Comparison of ENCODE assay signal across 21 cellular contexts in the genomic region with DNA sequence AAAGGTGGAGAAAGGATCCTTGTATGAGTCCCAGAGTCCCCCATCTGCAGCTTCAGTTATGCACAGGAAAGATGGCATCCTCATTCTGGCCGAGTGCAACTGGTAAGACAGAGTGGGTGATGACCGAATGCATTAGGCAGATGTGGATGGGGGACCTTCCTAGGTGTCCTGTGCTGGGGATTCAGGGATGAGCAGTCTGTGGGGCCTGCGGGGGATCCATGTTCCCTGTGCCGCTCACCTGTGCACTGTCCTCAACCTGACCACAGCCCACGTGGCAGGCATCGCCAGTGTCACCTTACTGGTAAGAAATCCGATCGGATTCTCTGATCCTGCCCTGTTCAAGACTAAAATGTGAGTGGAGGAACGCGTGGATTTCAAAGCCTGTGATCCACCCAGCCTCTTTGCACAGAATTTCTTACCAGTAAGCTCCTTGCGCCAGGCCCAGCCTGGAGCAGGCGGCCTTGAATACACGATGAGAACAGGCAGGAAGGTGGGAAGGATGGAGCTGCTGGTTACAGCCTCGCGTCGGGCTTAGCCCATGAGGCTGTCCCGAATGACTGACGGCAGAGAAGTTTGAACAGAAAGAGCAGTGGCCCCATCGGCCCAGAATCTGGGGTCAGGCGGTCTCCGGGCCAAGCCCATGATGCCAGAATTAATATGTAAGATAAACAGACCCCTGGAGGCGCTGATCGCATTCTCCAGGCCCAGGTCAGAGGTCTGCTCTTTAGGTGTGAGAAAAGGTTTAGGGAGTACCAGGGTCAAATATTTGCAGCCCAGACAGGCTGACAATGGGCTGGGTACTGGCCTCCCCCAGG. TPM values are rescaled to one million over a fixed set of nuclear protein-coding genes. Genes with fewer than 3 reads are reported as not detected.
DNase-seq lines count a peak whose midpoint lies in the region; ATAC-seq, FAIRE-seq and TF ChIP-seq lines count a peak whose summit lies in the region.
"Had no signal": no experiment of that assay in that cellular context is flagged by ENCODE, and none has a peak within 500 bp of the region (broad histone marks: within the 10 kb centered on the region; RNA-seq: fewer than 3 reads in every experiment).

No MANE protein-coding gene starts in this region.

- H3K79me2 ChIP-seq in GM23338 (replicated peaks; ENCODE audit: insufficient read depth) = no peaks in the 10 kb centered on the region
- no peaks in the 10 kb centered on the region for H3K79me2 ChIP-seq in smooth muscle cell (ENCODE audit: low read depth)

- FAIRE-seq in bronchial epithelial cell (lab: Jason Lieb, UNC) = peak; percentile 50
- FAIRE-seq: GM12891, GM18507, H54 had no signal

- H3K27me3 ChIP-seq in GM23338 (ENCODE audit: insufficient read depth) (no peaks in the 10 kb centered on the region), bronchial epithelial cell (ENCODE audit: control insufficient read depth, insufficient read depth, low read length) (no peaks in the 10 kb centered on the region), spleen (replicated peaks in 1 of 7) (peaks cover 0 to 42% (median 0%) of the 10 kb centered on the region in 7 donors), smooth muscle cell (ENCODE audit: low read depth) (peaks cover 5% of the 10 kb centered on the region)

- intact Hi-C loops in spleen (cut with DNase I; ENCODE audit: low total_unique reads) = no loop called here
- intact Hi-C loops in natural killer cell (cut with micrococcal nuclease) = no loop called here

- no peak for DNase-seq in GM23338 (ENCODE audit: low spot score)
- no peak for DNase-seq in bronchial epithelial cell (ENCODE audit: low read depth)
- DNase-seq in mesenteric fat pad (ENCODE audit: low spot score) = peak; percentile 81
- peak; percentile 59 for DNase-seq in spleen
- DNase-seq in natural killer cell = no peak
- no peak for DNase-seq in smooth muscle cell (lab: John Stamatoyannopoulos, UW; ENCODE audit: unreplicated experiment)
- DNase-seq: GF-D8, Kasumi-1, MM.1S, NCI-H1105 treated with DMSO at 0.1 percent for 48 hours, NCI-H187, NCI-H446 treated with DMSO at 0.1 percent for 48 hours, OCI-M1, RPMI8226 had no signal

- TF ChIP-seq CTCF in GM23338 (conservative IDR thresholded peaks at IDR 0.05; ENCODE audit: low read depth in 2 of 2) (no peak), bronchial epithelial cell (IDR thresholded peaks at IDR 0.05; ENCODE audit: insufficient read depth, low read length, severe bottlenecking) (no peak), spleen (IDR thresholded peaks at IDR 0.05 in 8 of 11, conservative IDR thresholded peaks at IDR 0.05 in 3 of 11) (no peak), natural killer cell (IDR thresholded peaks at IDR 0.05) (no peak), smooth muscle cell (IDR thresholded peaks at IDR 0.05; ENCODE audit: borderline replicate concordance, insufficient read depth, poor library complexity, severe bottlenecking) (no peak)

- H3K36me3 Mint-ChIP-seq in GM23338 (ENCODE audit: low read depth) = no peaks in the 10 kb centered on the region
- no peaks in the 10 kb centered on the region for H3K36me3 Mint-ChIP-seq in natural killer cell
- H3K36me3 Mint-ChIP-seq: IgD-negative memory B cell had no signal

- H3K27me3 Mint-ChIP-seq in GM23338 (ENCODE audit: insufficient read depth, low read depth, poor library complexity) (peaks cover 7% of the 10 kb centered on the region), natural killer cell (ENCODE audit: low read depth in 2 of 2) (peaks cover 0 to 3% of the 10 kb centered on the region in 2 donors)

- no peaks in the 10 kb centered on the region for H3K9me2 ChIP-seq in GM23338 (ENCODE audit: insufficient read depth)

- H3F3A ChIP-seq in GM23338 (replicated peaks; ENCODE audit: low read depth) = no peaks in the 10 kb centered on the region
- no peaks in the 10 kb centered on the region for H3F3A ChIP-seq in smooth muscle cell (ENCODE audit: low read depth)

- ATAC-seq in GM23338 (no peak), natural killer cell (no peak), GM18867 (IDR thresholded peaks at IDR 0.05; ENCODE audit: unreplicated experiment) (no peak)

- H3K9me3 ChIP-seq in spleen (peaks cover 0 to 3% (median under 1%) of the 10 kb centered on the region in 8 donors), smooth muscle cell (replicated peaks; ENCODE audit: low read depth) (no peaks in the 10 kb centered on the region)

- H3K4me1 Mint-ChIP-seq in GM23338 (peaks cover 6% of the 10 kb centered on the region), natural killer cell (no peaks in the 10 kb centered on the region)

- H3K9me3 Mint-ChIP-seq in GM23338 (no peaks in the 10 kb centered on the region), natural killer cell (no peaks in the 10 kb centered on the region)

- H3K4me1 ChIP-seq in GM23338 (ENCODE audit: insufficient read depth) = no peaks in the 10 kb centered on the region
- H3K4me1 ChIP-seq in spleen = no peaks in the 10 kb centered on the region
- H3K4me1 ChIP-seq in smooth muscle cell (ENCODE audit: low read depth) = no peaks in the 10 kb centered on the region

- H4K20me1 ChIP-seq in GM23338 (replicated peaks; ENCODE audit: insufficient read depth) (no peaks in the 10 kb centered on the region), smooth muscle cell (ENCODE audit: low read depth) (no peaks in the 10 kb centered on the region)

- H2AFZ ChIP-seq in GM23338 (peak overlapping the region; percentile 28; the same call in 1 of the 2 replicates), smooth muscle cell (ENCODE audit: low read depth) (no peak overlapping the region)

- H3K4me2 ChIP-seq in GM23338 (no peak overlapping the region), smooth muscle cell (no peak overlapping the region)

- no peak overlapping the region for H3K4me3 Mint-ChIP-seq in GM23338
- H3K4me3 Mint-ChIP-seq in natural killer cell = no peak overlapping the region
- H3K4me3 Mint-ChIP-seq: IgD-negative memory B cell had no signal

- no peak overlapping the region for H3K9ac ChIP-seq in smooth muscle cell (ENCODE audit: low read depth)

- no peak overlapping the region for H3K27ac ChIP-seq in GM23338 (ENCODE audit: low read depth)
- no peak overlapping the region for H3K27ac ChIP-seq in spleen
- no peak overlapping the region for H3K27ac ChIP-seq in smooth muscle cell (ENCODE audit: low read depth)
- H3K27ac ChIP-seq: C4-2B had no signal

- 67 to 75% (median 71%) methylated on average over 23 of the region's 23 CpGs for WGBS in spleen, 5 donors
- WGBS in smooth muscle cell (ENCODE audit: low lambda C conversion rate) = 85% methylated on average over 23 of the region's 23 CpGs

- no peak for TF ChIP-seq POLR2A in spleen (IDR thresholded peaks at IDR 0.05)

- H3K36me3 ChIP-seq in GM23338 (ENCODE audit: insufficient read depth) (no peaks in the 10 kb centered on the region), bronchial epithelial cell (ENCODE audit: control insufficient read depth, insufficient read depth, low read length) (no peaks in the 10 kb centered on the region), spleen (no peaks in the 10 kb centered on the region), smooth muscle cell (ENCODE audit: low read depth) (no peaks in the 10 kb centered on the region)

- no peak overlapping the region for H3K27ac Mint-ChIP-seq in GM23338
- H3K27ac Mint-ChIP-seq in natural killer cell = no peak overlapping the region
- H3K27ac Mint-ChIP-seq: IgD-negative memory B cell had no signal

- H3K4me3 ChIP-seq in GM23338 = no peak overlapping the region
- H3K4me3 ChIP-seq in bronchial epithelial cell (ENCODE audit: low read depth, low read length) = no peak overlapping the region
- H3K4me3 ChIP-seq in spleen = no peak overlapping the region
- H3K4me3 ChIP-seq in smooth muscle cell = no peak overlapping the region

TF ChIP-seq in GM23338, 12 proteins besides CTCF, POLR2A, EP300 and RAD21:
- TF ChIP-seq, protein P1, sequence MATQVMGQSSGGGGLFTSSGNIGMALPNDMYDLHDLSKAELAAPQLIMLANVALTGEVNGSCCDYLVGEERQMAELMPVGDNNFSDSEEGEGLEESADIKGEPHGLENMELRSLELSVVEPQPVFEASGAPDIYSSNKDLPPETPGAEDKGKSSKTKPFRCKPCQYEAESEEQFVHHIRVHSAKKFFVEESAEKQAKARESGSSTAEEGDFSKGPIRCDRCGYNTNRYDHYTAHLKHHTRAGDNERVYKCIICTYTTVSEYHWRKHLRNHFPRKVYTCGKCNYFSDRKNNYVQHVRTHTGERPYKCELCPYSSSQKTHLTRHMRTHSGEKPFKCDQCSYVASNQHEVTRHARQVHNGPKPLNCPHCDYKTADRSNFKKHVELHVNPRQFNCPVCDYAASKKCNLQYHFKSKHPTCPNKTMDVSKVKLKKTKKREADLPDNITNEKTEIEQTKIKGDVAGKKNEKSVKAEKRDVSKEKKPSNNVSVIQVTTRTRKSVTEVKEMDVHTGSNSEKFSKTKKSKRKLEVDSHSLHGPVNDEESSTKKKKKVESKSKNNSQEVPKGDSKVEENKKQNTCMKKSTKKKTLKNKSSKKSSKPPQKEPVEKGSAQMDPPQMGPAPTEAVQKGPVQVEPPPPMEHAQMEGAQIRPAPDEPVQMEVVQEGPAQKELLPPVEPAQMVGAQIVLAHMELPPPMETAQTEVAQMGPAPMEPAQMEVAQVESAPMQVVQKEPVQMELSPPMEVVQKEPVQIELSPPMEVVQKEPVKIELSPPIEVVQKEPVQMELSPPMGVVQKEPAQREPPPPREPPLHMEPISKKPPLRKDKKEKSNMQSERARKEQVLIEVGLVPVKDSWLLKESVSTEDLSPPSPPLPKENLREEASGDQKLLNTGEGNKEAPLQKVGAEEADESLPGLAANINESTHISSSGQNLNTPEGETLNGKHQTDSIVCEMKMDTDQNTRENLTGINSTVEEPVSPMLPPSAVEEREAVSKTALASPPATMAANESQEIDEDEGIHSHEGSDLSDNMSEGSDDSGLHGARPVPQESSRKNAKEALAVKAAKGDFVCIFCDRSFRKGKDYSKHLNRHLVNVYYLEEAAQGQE (IDR thresholded peaks at IDR 0.05; ENCODE audit: unreplicated experiment) = no peak
- no peak for TF ChIP-seq CREB1 (CRISPR knock-in tag; IDR thresholded peaks at IDR 0.05; ENCODE audit: low read depth)
- no peak for TF ChIP-seq JUNB (IDR thresholded peaks at IDR 0.05; ENCODE audit: unreplicated experiment)
- TF ChIP-seq POLR2AphosphoS5 (IDR thresholded peaks at IDR 0.05; ENCODE audit: low read depth) = no peak

RNA-seq across cellular contexts. Expression of a gene that starts 56.5 kb away (rescaled TPM):
- total RNA-seq in GM23338 (2014; rRNA removed; shearing (Covaris generic)) = 37.3 and 43.1 TPM in 2 replicates
- polyA plus RNA-seq in GM23338 (2016; fragmentation: Nextera tagmentation; extraction: Ambion mirVana) = 24.6 and 29.9 TPM in 2 replicates
- total RNA-seq in bronchial epithelial cell = 0.26 TPM in 1 of 2 replicates, not detected in the other
- 9.7 TPM for total RNA-seq in mesenteric fat pad
- total RNA-seq in spleen = 1 to 10 TPM in 3 of 7 donors, under 1 TPM in 3, not detected in 1; 0.57 to 8.5 (median 1.2) TPM
- polyA plus RNA-seq in spleen = under 1 TPM; 0.11 to 0.96 (median 0.73) TPM
- total RNA-seq in natural killer cell = not detected
- total RNA-seq in smooth muscle cell = 10.9 and 12.0 TPM in 2 replicates
- polyA plus RNA-seq in smooth muscle cell = 33.9 and 35.9 TPM in 2 replicates
- total RNA-seq: HT1080 had no signal
- polyA plus RNA-seq: IgD-negative memory B cell had no signal

Comparison
In these comparisons a context has a peak if more than half of its experiments do, and no peak if none do; other contexts are left out.
1. DNase-seq: peak in mesenteric fat pad (single experiment) and spleen (single experiment); none in GM23338 (single experiment), bronchial epithelial cell (single experiment), natural killer cell (single experiment) and smooth muscle cell (single experiment).